Comparison of ENCODE assay signal across 2 cellular contexts in the genomic region with DNA sequence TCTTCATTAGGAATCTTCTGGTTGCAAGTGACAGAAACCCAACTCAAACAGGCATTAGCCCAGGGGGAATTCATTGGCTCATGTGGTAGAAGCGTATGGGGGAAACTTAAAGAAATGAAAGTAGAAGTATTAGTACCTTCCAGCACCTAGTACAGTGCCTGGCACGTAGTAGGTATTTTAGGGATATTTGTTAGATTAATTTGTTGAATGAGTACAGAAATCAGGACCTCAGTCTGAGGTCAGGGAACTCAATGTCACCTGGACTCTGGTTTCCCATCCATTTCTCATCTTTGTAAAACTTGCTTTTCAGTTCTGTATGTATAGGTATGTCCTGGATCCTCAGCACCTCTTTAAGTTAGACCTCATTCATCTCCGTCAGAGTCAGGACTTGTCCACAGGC.
TF ChIP-seq lines count a peak whose summit lies in the region.

No MANE protein-coding gene starts in this region.

TF ChIP-seq in HepG2, 621 proteins besides CTCF, POLR2A, EP300 and RAD21:
- TF ChIP-seq, protein P1, sequence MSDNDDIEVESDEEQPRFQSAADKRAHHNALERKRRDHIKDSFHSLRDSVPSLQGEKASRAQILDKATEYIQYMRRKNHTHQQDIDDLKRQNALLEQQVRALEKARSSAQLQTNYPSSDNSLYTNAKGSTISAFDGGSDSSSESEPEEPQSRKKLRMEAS (IDR thresholded peaks at IDR 0.05) = no peak
- TF ChIP-seq DPF2 (CRISPR knock-in tag; IDR thresholded peaks at IDR 0.05; ENCODE audit: borderline replicate concordance, low read depth) (no peak), ZNF550 (CRISPR knock-in tag; IDR thresholded peaks at IDR 0.05; ENCODE audit: borderline replicate concordance) (no peak), ZKSCAN1 (IDR thresholded peaks at IDR 0.05; ENCODE audit: low read length) (peak; percentile 72; the same call in 1 of the 2 replicates), CREB1 (IDR thresholded peaks at IDR 0.05) (peak; percentile 67), CREB1 (CRISPR knock-in tag; IDR thresholded peaks at IDR 0.05) (no peak), SAP130 (CRISPR knock-in tag; IDR thresholded peaks at IDR 0.05; ENCODE audit: low read depth) (no peak)
- TF ChIP-seq, protein P2, sequence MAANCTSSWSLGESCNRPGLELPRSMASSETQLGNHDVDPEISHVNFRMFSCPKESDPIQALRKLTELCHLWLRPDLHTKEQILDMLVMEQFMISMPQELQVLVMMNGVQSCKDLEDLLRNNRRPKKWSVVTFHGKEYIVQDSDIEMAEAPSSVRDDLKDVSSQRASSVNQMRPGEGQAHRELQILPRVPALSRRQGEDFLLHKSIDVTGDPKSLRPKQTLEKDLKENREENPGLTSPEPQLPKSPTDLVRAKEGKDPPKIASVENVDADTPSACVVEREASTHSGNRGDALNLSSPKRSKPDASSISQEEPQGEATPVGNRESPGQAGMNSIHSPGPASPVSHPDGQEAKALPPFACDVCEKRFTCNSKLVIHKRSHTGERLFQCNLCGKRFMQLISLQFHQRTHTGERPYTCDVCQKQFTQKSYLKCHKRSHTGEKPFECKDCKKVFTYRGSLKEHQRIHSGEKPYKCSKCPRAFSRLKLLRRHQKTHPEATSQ (CRISPR knock-in tag; IDR thresholded peaks at IDR 0.05; ENCODE audit: borderline replicate concordance) = no peak
TF ChIP-seq in HepG2: peak in this region for 2.

TF ChIP-seq in K562, 482 proteins besides CTCF, POLR2A, EP300 and RAD21:
- TF ChIP-seq HDAC2 (IDR thresholded peaks at IDR 0.05) (no peak), EP400 (IDR thresholded peaks at IDR 0.05) (no peak), RBM25 (IDR thresholded peaks at IDR 0.05; ENCODE audit: low read depth, low read length, severe bottlenecking) (peak; percentile 13), ZKSCAN1 (IDR thresholded peaks at IDR 0.05; ENCODE audit: low read depth, low read length) (peak; percentile 92), TCFL5 (CRISPR knock-in tag; conservative IDR thresholded peaks at IDR 0.05) (no peak), ETV6 (IDR thresholded peaks at IDR 0.05; ENCODE audit: borderline replicate concordance in 1 of 2, low read depth in 2 of 2, low read length in 1 of 2) (no peak), ETV6 (CRISPR knock-in tag; IDR thresholded peaks at IDR 0.05; ENCODE audit: borderline replicate concordance) (no peak)
- TF ChIP-seq, protein P3, sequence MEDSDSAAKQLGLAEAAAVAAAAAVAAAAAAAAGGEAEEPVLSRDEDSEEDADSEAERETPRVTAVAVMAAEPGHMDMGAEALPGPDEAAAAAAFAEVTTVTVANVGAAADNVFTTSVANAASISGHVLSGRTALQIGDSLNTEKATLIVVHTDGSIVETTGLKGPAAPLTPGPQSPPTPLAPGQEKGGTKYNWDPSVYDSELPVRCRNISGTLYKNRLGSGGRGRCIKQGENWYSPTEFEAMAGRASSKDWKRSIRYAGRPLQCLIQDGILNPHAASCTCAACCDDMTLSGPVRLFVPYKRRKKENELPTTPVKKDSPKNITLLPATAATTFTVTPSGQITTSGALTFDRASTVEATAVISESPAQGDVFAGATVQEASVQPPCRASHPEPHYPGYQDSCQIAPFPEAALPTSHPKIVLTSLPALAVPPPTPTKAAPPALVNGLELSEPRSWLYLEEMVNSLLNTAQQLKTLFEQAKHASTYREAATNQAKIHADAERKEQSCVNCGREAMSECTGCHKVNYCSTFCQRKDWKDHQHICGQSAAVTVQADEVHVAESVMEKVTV (CRISPR knock-in tag; IDR thresholded peaks at IDR 0.05) = no peak
